ENCODE assay signal across 1 cellular context in the genomic region with DNA sequence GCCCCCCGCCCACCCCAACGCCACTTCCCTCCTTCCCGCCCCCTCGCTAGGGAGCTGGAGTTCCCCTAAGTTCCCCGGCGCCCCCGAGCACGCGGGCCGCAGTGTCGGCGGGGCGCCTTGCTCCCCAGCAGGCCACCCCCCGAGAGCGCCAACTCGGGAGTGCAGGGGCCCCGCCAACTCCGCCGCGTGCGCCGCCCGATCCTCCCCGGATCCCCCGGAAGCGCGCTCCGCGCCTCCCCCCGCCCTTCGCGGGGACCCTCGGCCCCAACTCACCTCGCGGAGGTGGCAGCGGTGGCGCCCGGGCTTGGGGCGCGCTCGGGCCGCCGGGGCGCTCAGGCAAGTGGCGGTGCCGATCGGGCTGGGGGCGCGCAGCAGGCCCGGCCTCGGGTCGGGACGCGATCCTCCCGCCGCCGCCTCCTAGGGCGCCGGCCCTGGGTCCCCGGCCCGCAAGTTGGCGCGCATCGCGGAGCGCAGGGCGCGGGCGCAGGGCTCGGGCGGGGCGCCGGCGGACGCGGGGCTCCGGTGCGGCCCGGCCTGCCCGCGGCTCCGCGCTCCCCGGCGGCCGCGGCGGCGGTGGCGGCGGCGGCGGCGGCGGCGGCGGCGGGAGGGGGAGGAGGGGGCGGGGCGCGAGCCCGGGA.
TF ChIP-seq lines count a peak whose summit lies in the region.

NCOR2 (minus strand) TSS at position 578 of the 638 bp plus-strand sequence. CDS start 72,361 bp downstream, outside the sequence.

TF ChIP-seq in GM12878, 131 proteins besides CTCF, POLR2A, EP300 and RAD21 (continued from another document):
- no peak for TF ChIP-seq IKZF1 (conservative IDR thresholded peaks at IDR 0.05)
- no peak for TF ChIP-seq HDAC2 (IDR thresholded peaks at IDR 0.05)
- no peak; the same call in 1 of the 2 replicates for TF ChIP-seq RB1 (IDR thresholded peaks at IDR 0.05; ENCODE audit: borderline replicate concordance)
- TF ChIP-seq PBX3 (IDR thresholded peaks at IDR 0.05; ENCODE audit: insufficient replicate concordance, low read depth, low read length), result no peak
- no peak for TF ChIP-seq PAX8 (IDR thresholded peaks at IDR 0.05)
- TF ChIP-seq LARP7 (IDR thresholded peaks at IDR 0.05), result peak; percentile 79
- no peak for TF ChIP-seq NR2C2 (IDR thresholded peaks at IDR 0.05; ENCODE audit: borderline replicate concordance, control insufficient read depth, insufficient read length, low read depth)
- TF ChIP-seq NR2F1 (conservative IDR thresholded peaks at IDR 0.05), result 0 out of 2 replicates have a peak, but pooled peaks have one; percentile 39
- no peak for TF ChIP-seq ZBTB11 (CRISPR knock-in tag; IDR thresholded peaks at IDR 0.05)
- TF ChIP-seq SMARCA5 (IDR thresholded peaks at IDR 0.05), result peak; percentile 63
- no peak for TF ChIP-seq KLF5 (IDR thresholded peaks at IDR 0.05; ENCODE audit: partially characterized antibody)
- TF ChIP-seq EGR1 (IDR thresholded peaks at IDR 0.05; ENCODE audit: borderline replicate concordance in 1 of 2, low read depth in 2 of 2, low read length in 2 of 2), result peak in 1 of 2 experiments; percentile 41; a peak in 1 of 3 replicates
- no peak for TF ChIP-seq NFIC (IDR thresholded peaks at IDR 0.05; ENCODE audit: low read depth, low read length)
- TF ChIP-seq IRF5 (IDR thresholded peaks at IDR 0.05; ENCODE audit: borderline replicate concordance), result no peak
- TF ChIP-seq MTA2 (IDR thresholded peaks at IDR 0.05; ENCODE audit: low read depth), result no peak
- TF ChIP-seq SPI1 (IDR thresholded peaks at IDR 0.05; ENCODE audit: borderline replicate concordance, insufficient read depth, low read depth, low read length), result no peak
- 0 out of 2 replicates have a peak, but pooled peaks have one; percentile 8 for TF ChIP-seq BCL11A (IDR thresholded peaks at IDR 0.05; ENCODE audit: low read depth, low read length)
- TF ChIP-seq, protein P1, sequence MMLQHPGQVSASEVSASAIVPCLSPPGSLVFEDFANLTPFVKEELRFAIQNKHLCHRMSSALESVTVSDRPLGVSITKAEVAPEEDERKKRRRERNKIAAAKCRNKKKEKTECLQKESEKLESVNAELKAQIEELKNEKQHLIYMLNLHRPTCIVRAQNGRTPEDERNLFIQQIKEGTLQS (IDR thresholded peaks at IDR 0.05; ENCODE audit: borderline replicate concordance, extremely low read depth, low read depth, low read length), result no peak
- TF ChIP-seq PML (IDR thresholded peaks at IDR 0.05; ENCODE audit: low read length), result no peak
- TF ChIP-seq YY1 (IDR thresholded peaks at IDR 0.05; ENCODE audit: low read depth, low read length), result 0 out of 2 replicates have a peak, but pooled peaks have one; percentile 46
